In genomic region chr3:129934234-129935123, GRCh38 we compare ENCODE assay signal across 8 cellular contexts. TPM values are rescaled to one million over a fixed set of nuclear protein-coding genes. Genes with fewer than 3 reads are reported as not detected.
DNase-seq lines count a peak whose midpoint lies in the region; ATAC-seq and TF ChIP-seq lines count a peak whose summit lies in the region.

No MANE protein-coding gene starts in this region.

- no peak overlapping the region for H3K9ac ChIP-seq in mesendoderm (ENCODE audit: low read length)

- H3K4me3 ChIP-seq in mesendoderm (ENCODE audit: low read length) (no peak overlapping the region), tibial nerve (peak overlapping the region in 1 of 4 donors; percentile 20)

- no peak for TF ChIP-seq EP300 in tibial nerve (IDR thresholded peaks at IDR 0.05)

- peaks cover 0 to 22% (median 2%) of the 10 kb centered on the region in 4 donors for H3K9me3 ChIP-seq in tibial nerve

- no peak overlapping the region for H3K18ac ChIP-seq in mesendoderm (ENCODE audit: low read length)

- H2BK5ac ChIP-seq in mesendoderm (ENCODE audit: low read length) = no peak overlapping the region

- 100% methylated on average over 1 of the region's 20 CpGs for WGBS in mesendoderm (ENCODE audit: extremely low coverage, insufficient coverage, low lambda C conversion rate)
- 34% methylated on average over 20 of the region's 20 CpGs for WGBS in tibial nerve, 2 donors

- H3K79me2 ChIP-seq in mesendoderm (ENCODE audit: control insufficient read depth, insufficient read depth, low read length) = no peaks in the 10 kb centered on the region

- H2BK120ac ChIP-seq in mesendoderm (ENCODE audit: low read depth, low read length) = no peak overlapping the region

- H3K27me3 ChIP-seq in mesendoderm (ENCODE audit: insufficient read depth, low read length, poor library complexity) (no peaks in the 10 kb centered on the region), tibial nerve (no peaks in the 10 kb centered on the region)

- TF ChIP-seq CTCF in tibial nerve (IDR thresholded peaks at IDR 0.05) = peak; percentile 88 to 93 (median 89)

- H2AK5ac ChIP-seq in mesendoderm (ENCODE audit: low read length) = no peak overlapping the region

- H3K27ac ChIP-seq in mesendoderm (ENCODE audit: low read depth, low read length) (no peak overlapping the region), tibial nerve (no peak overlapping the region)

- no peak overlapping the region for H4K8ac ChIP-seq in mesendoderm (ENCODE audit: low read depth, low read length)

- H4K5ac ChIP-seq in mesendoderm (ENCODE audit: low read length) = no peak overlapping the region

- TF ChIP-seq POLR2A in tibial nerve (IDR thresholded peaks at IDR 0.05) = no peak

- no peaks in the 10 kb centered on the region for H3K4me1 ChIP-seq in mesendoderm (ENCODE audit: control insufficient read depth, low read depth, low read length)
- peaks cover 0 to 20% (median 0%) of the 10 kb centered on the region in 4 donors for H3K4me1 ChIP-seq in tibial nerve

- ATAC-seq in HG02870 (IDR thresholded peaks at IDR 0.05; ENCODE audit: unreplicated experiment) = no peak

- no peaks in the 10 kb centered on the region for H3K79me1 ChIP-seq in mesendoderm (ENCODE audit: low read length)

- DNase-seq in Daoy (ENCODE audit: low read depth) = peak; percentile 42
- peak; percentile 62 for DNase-seq in HuH-7 (ENCODE audit: low spot score)
- peak; percentile 18 for DNase-seq in SW480 (ENCODE audit: low spot score)
- DNase-seq in dermis blood vessel endothelial cell = peak; percentile 63
- peak; percentile 56 for DNase-seq in mesendoderm
- DNase-seq in tibial nerve (ENCODE audit: low spot score in 2 of 2) = no peak
- no peak for DNase-seq in NK-92 (lab: John Stamatoyannopoulos, UW; ENCODE audit: unreplicated experiment)

- H3K23ac ChIP-seq in mesendoderm (ENCODE audit: low read length) = no peak overlapping the region

- H3K4ac ChIP-seq in mesendoderm (ENCODE audit: low read depth, low read length) = no peak overlapping the region

- no peak overlapping the region for H3K4me2 ChIP-seq in mesendoderm (ENCODE audit: low read length)

- H2BK15ac ChIP-seq in mesendoderm (replicated peaks; ENCODE audit: low read depth) = no peak overlapping the region

- H3K56ac ChIP-seq in mesendoderm (ENCODE audit: low read length) = no peak overlapping the region

- H3K36me3 ChIP-seq in mesendoderm (ENCODE audit: control insufficient read depth, insufficient read depth, low read length) = no peaks in the 10 kb centered on the region
- no peaks in the 10 kb centered on the region for H3K36me3 ChIP-seq in tibial nerve

RNA-seq across cellular contexts. Expression of gene TRH, which starts 40.0 kb away (rescaled TPM):
- total RNA-seq in Daoy (2014; rRNA removed; shearing (Covaris generic)) = not detected in 2 replicates
- total RNA-seq in dermis blood vessel endothelial cell (not detected in 2 replicates), tibial nerve (not detected)
- 1.5 TPM for polyA plus RNA-seq in mesendoderm (2013, experiment 1 of 2)
- 1.4 TPM for polyA plus RNA-seq in mesendoderm (2013, experiment 2 of 2)

RNA-seq across cellular contexts. Expression of gene TMCC1, which starts 41.0 kb away (rescaled TPM):
- 8.6 and 8.7 TPM in 2 replicates for total RNA-seq in Daoy (2014; rRNA removed; shearing (Covaris generic))
- total RNA-seq in dermis blood vessel endothelial cell = 18.5 and 21.7 TPM in 2 replicates
- polyA plus RNA-seq in mesendoderm (2013, experiment 1 of 2) = 12.1 TPM
- polyA plus RNA-seq in mesendoderm (2013, experiment 2 of 2) = 11.6 TPM
- total RNA-seq in tibial nerve = 10 to 100 TPM; 19.9 to 27.9 (median 23.1) TPM

Comparison
In these comparisons a context has a peak if more than half of its experiments do, and no peak if none do; other contexts are left out.
1. DNase-seq: peak in Daoy (single experiment), HuH-7 (single experiment), SW480 (single experiment), dermis blood vessel endothelial cell (single experiment) and mesendoderm (single experiment); none in tibial nerve (0 of 2) and NK-92 (single experiment).